ENCODE assay signal across 8 cellular contexts in the genomic region with DNA sequence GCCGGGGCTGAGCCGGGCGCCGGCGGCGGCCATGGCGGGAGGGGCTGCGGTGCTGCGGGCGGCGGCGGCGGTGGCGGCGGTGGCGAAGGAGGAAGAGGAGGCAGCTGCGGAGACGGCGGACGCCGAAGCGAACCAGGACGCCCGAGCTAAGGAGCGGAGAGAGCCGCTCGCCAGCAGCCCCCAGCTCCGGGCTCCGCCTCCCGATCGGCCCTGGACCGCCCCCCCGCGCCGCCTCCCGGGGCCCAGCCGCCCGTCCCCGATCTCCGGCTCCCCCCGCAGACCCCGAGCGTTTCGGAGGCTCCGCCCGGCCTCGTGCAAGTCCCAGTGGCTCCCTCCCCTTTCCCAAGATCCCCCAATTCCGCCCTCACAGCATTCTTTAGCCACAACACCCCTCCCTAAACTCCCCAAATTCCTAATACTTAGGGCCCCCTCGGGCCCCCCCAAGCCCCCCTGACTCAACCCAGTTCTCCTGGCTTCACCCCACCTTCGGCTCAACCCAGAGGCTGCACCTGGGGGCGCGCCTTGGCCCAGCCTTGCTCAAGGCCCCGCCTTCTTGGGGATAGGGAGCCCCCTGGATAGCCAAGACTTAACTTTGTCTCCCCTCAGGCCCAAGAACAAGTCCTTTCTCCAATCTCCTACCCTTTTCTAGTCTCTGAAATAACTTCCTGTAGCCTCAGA. TPM values are rescaled to one million over a fixed set of nuclear protein-coding genes. Genes with fewer than 3 reads are reported as not detected.
DNase-seq lines count a peak whose midpoint lies in the region; ATAC-seq and TF ChIP-seq lines count a peak whose summit lies in the region.

A gene with protein sequence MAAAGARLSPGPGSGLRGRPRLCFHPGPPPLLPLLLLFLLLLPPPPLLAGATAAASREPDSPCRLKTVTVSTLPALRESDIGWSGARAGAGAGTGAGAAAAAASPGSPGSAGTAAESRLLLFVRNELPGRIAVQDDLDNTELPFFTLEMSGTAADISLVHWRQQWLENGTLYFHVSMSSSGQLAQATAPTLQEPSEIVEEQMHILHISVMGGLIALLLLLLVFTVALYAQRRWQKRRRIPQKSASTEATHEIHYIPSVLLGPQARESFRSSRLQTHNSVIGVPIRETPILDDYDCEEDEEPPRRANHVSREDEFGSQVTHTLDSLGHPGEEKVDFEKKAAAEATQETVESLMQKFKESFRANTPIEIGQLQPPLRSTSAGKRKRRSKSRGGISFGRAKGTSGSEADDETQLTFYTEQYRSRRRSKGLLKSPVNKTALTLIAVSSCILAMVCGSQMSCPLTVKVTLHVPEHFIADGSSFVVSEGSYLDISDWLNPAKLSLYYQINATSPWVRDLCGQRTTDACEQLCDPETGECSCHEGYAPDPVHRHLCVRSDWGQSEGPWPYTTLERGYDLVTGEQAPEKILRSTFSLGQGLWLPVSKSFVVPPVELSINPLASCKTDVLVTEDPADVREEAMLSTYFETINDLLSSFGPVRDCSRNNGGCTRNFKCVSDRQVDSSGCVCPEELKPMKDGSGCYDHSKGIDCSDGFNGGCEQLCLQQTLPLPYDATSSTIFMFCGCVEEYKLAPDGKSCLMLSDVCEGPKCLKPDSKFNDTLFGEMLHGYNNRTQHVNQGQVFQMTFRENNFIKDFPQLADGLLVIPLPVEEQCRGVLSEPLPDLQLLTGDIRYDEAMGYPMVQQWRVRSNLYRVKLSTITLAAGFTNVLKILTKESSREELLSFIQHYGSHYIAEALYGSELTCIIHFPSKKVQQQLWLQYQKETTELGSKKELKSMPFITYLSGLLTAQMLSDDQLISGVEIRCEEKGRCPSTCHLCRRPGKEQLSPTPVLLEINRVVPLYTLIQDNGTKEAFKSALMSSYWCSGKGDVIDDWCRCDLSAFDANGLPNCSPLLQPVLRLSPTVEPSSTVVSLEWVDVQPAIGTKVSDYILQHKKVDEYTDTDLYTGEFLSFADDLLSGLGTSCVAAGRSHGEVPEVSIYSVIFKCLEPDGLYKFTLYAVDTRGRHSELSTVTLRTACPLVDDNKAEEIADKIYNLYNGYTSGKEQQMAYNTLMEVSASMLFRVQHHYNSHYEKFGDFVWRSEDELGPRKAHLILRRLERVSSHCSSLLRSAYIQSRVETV (N-terminal part only) (minus strand): TSS at position 152 of the 678 bp plus-strand sequence. CDS start 119 bp downstream, at position 33.

- H3K27ac ChIP-seq in right lobe of liver, result no peak within 1 kb of the TSS
- no peak within 1 kb of the TSS for H3K27ac ChIP-seq in tibial artery
- H3K27ac ChIP-seq in effector memory CD4-positive, alpha-beta T cell (ENCODE audit: insufficient read depth, low read length, poor library complexity, severe bottlenecking), result no peak within 1 kb of the TSS

- H3K4me1 ChIP-seq in right lobe of liver (peaks cover 0 to 9% (median 0%) of the 10 kb centered on the region in 4 donors), tibial artery (peaks cover 0 to 40% (median 34%) of the 10 kb centered on the region in 4 donors)
- no peaks in the 10 kb centered on the region for H3K4me1 ChIP-seq in effector memory CD4-positive, alpha-beta T cell (ENCODE audit: control insufficient read depth, insufficient read depth, low read length, poor library complexity, severe bottlenecking)

- WGBS in right lobe of liver (ENCODE audit: insufficient coverage, low coverage, low lambda C conversion rate, missing lambda C conversion rate), result 8% methylated on average over 9 of the region's 53 CpGs

- peak within 1 kb of the TSS; percentile 26 to 32 for H3K4me3 ChIP-seq in cardiac fibroblast (replicated peaks in 1 of 2; ENCODE audit: low read depth in 2 of 2, low read length in 2 of 2)
- peak within 1 kb of the TSS; percentile 16 to 47 (median 21) for H3K4me3 ChIP-seq in right lobe of liver
- peak within 1 kb of the TSS; percentile 54 to 58 for H3K4me3 ChIP-seq in tibial artery
- H3K4me3 ChIP-seq in effector memory CD4-positive, alpha-beta T cell (ENCODE audit: insufficient read depth, low read depth, low read length, poor library complexity, severe bottlenecking), result no peak within 1 kb of the TSS

- ATAC-seq in right lobe of liver, result peak; percentile 13 to 47 (median 36)
- no peak for ATAC-seq in HG02885 (IDR thresholded peaks at IDR 0.05; ENCODE audit: poor library complexity, unreplicated experiment)

- TF ChIP-seq CTCF in cardiac fibroblast (IDR thresholded peaks at IDR 0.05; ENCODE audit: low read depth, low read length) (no peak), right lobe of liver (IDR thresholded peaks at IDR 0.05) (no peak), tibial artery (IDR thresholded peaks at IDR 0.05) (no peak)

- DNase-seq in NCI-H2107 treated with DMSO at 0.1 percent for 48 hours (lab: John Stamatoyannopoulos, UW; ENCODE audit: unreplicated experiment) (peak; percentile 5), NCI-H2107 (lab: John Stamatoyannopoulos, UW) (no peak), cardiac fibroblast (ENCODE audit: low read depth in 2 of 2) (peak in 1 of 2 donors; percentile 2), right lobe of liver (peak in 2 of 3 donors; percentile 34 to 54), tibial artery (peak in 1 of 2 donors; percentile 62), OCI-M2 (lab: John Stamatoyannopoulos, UW; ENCODE audit: unreplicated experiment) (no peak)
- no peak for DNase-seq in effector memory CD4-positive, alpha-beta T cell

- H3K27me3 ChIP-seq in right lobe of liver (peaks cover 0 to 19% of the 10 kb centered on the region in 2 donors), tibial artery (peaks cover 0 to 40% of the 10 kb centered on the region in 2 donors)
- H3K27me3 ChIP-seq in effector memory CD4-positive, alpha-beta T cell (replicated peaks; ENCODE audit: control insufficient read depth, insufficient read depth, low read length, poor library complexity, severe bottlenecking), result peaks cover 13% of the 10 kb centered on the region

- TF ChIP-seq POLR2A in right lobe of liver (IDR thresholded peaks at IDR 0.05), result no peak

- no peaks in the 10 kb centered on the region for H3K9me3 ChIP-seq in right lobe of liver
- H3K9me3 ChIP-seq in tibial artery, result no peaks in the 10 kb centered on the region
- H3K9me3 ChIP-seq in effector memory CD4-positive, alpha-beta T cell (ENCODE audit: control insufficient read depth, low read length), result no peaks in the 10 kb centered on the region

- H3K36me3 ChIP-seq in right lobe of liver (no peaks in the 10 kb centered on the region), tibial artery (no peaks in the 10 kb centered on the region)
- H3K36me3 ChIP-seq in effector memory CD4-positive, alpha-beta T cell (ENCODE audit: control insufficient read depth, insufficient read depth, low read length), result no peaks in the 10 kb centered on the region

- intact Hi-C loops in right lobe of liver (cut with DNase I), result no loop called here
- intact Hi-C loops in tibial artery (cut with DNase I; ENCODE audit: low total_unique reads), result no loop called here

RNA-seq across cellular contexts. Expression of the gene that starts here (rescaled TPM):
- total RNA-seq in right lobe of liver, result 1 to 10 TPM in 5 of 6 experiments, under 1 TPM in 1; 0.91 to 3.1 (median 2.5) TPM

Comparison
In these comparisons a context has a peak if more than half of its experiments do, and no peak if none do; other contexts are left out.
1. DNase-seq: peak in NCI-H2107 treated with DMSO at 0.1 percent for 48 hours (single experiment) and right lobe of liver (2 of 3); none in NCI-H2107 (single experiment), OCI-M2 (single experiment) and effector memory CD4-positive, alpha-beta T cell (0 of 3).